Comparison of ENCODE assay signal across 23 cellular contexts in the genomic region with DNA sequence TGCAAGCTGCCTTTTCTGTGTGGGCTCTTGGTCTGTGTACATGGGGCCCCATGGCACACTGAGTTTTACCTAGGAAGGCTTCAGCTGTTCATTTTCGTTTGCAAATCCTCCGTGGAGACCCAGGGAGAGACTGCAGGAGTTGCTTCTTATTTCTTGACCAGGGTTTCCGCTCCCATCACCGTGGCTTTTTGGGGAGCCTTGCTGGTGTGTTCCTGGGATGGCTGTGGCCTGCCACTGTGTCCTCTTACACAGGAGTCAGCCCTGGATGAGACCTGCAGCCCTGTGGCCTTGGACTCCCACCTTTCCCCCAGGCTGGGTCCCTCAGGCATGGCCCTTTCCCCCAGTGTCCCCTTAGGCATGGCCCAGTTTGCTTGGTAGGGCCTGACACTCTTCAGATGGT.
"Had no signal": no experiment of that assay in that cellular context is flagged by ENCODE, and none has a peak within 500 bp of the region (broad histone marks: within the 10 kb centered on the region; RNA-seq: fewer than 3 reads in every experiment).

No MANE protein-coding gene starts in this region.

- FAIRE-seq: endometrium had no signal

- H3K9me3 ChIP-seq: heart left ventricle, spleen, thyroid gland, upper lobe of right lung had no signal

- H3K4me3 Mint-ChIP-seq: activated T-cell treated with anti-CD3 and anti-CD28 coated beads, Interleukin-2, amount 50 U/mL, for 4 hours; brain; nephron progenitor cell; WTC11 had no signal

- ATAC-seq: activated T-cell treated with anti-CD3 and anti-CD28 coated beads, Interleukin-2, amount 50 U/mL, for 4 hours; left cardiac atrium; WTC11 had no signal

- H3K27ac ChIP-seq: heart left ventricle, thyroid gland, upper lobe of right lung had no signal

- H3K4me1 ChIP-seq: upper lobe of right lung had no signal

- H3K27me3 Mint-ChIP-seq: brain, progenitor cell of endocrine pancreas had no signal

- H3K4me1 Mint-ChIP-seq: nephron progenitor cell, WTC11 had no signal

- H3K9me3 Mint-ChIP-seq: activated T-cell treated with anti-CD3 and anti-CD28 coated beads, Interleukin-2, amount 50 U/mL, for 4 hours; brain; nephron progenitor cell; WTC11 had no signal

- H3K4me3 ChIP-seq: heart left ventricle, spleen, thyroid gland, upper lobe of right lung had no signal

- H3K27ac Mint-ChIP-seq: brain, nephron progenitor cell, progenitor cell of endocrine pancreas, WTC11 had no signal

- DNase-seq: activated CD4-positive, alpha-beta T cell treated with anti-CD3 and anti-CD28 coated beads, Interleukin-2, amount 50 U/mL, for 48 hours; activated CD8-positive, alpha-beta memory T cell treated with anti-CD3 and anti-CD28 coated beads, Interleukin-2, amount 50 U/mL, for 4 hours; activated naive CD4-positive, alpha-beta T cell treated with Interleukin-2 at 50 U/mL for 16 hours; activated T-cell treated with anti-CD3 and anti-CD28 coated beads, Interleukin-2, amount 50 U/mL, for 4 hours; anterior cingulate cortex; heart left ventricle; islet precursor cell; left cardiac atrium; midbrain; nephron progenitor cell; retina; spleen; stimulated activated CD4-positive, alpha-beta T cell treated with anti-CD3 and anti-CD28 coated beads, Interleukin-4, amount 100 ng/mL, for 1 hour; stimulated activated naive CD4-positive, alpha-beta T cell treated with Interleukin-2 at 50 U/mL for 16 hours; substantia nigra; T-helper 1 cell; T1000; thyroid gland; upper lobe of right lung had no signal

- H3K27me3 ChIP-seq: heart left ventricle, spleen, thyroid gland, upper lobe of right lung had no signal

- H3K36me3 ChIP-seq: heart left ventricle, spleen, thyroid gland, upper lobe of right lung had no signal

- H3K36me3 Mint-ChIP-seq: brain, WTC11 had no signal
